Comparison of ENCODE assay signal across 18 cellular contexts in genomic region chr10:28619465-28619864, GRCh38.
"Had no signal": no experiment of that assay in that cellular context is flagged by ENCODE, and none has a peak within 500 bp of the region (broad histone marks: within the 10 kb centered on the region; RNA-seq: fewer than 3 reads in every experiment).

No MANE protein-coding gene starts in this region.

- H3K4me1 ChIP-seq: tibial artery, uterus had no signal

- H3K4me3 Mint-ChIP-seq: naive thymus-derived CD4-positive, alpha-beta T cell; nephron progenitor cell had no signal

- H3K27ac Mint-ChIP-seq: progenitor cell of endocrine pancreas had no signal

- H3K27me3 Mint-ChIP-seq: naive thymus-derived CD4-positive, alpha-beta T cell; progenitor cell of endocrine pancreas had no signal

- H3K36me3 ChIP-seq: ovary, uterus had no signal

- H3K4me1 Mint-ChIP-seq: nephron progenitor cell had no signal

- DNase-seq: cortex of kidney; dorsolateral prefrontal cortex; effector CD8-positive, alpha-beta T cell; heart right ventricle; hypothalamus; kidney glomerular epithelial cell; mammary epithelial cell; naive thymus-derived CD4-positive, alpha-beta T cell; nephron progenitor cell; ovary; right cardiac atrium; small intestine; stimulated activated CD4-positive, alpha-beta T cell treated with anti-CD3 and anti-CD28 coated beads, Interleukin-12 subunit alpha, Interleukin-12 subunit beta, amount 100 ng/mL, for 4 hours; stimulated activated naive CD4-positive, alpha-beta T cell treated with Interleukin-2 at 50 U/mL for 16 hours; tibial artery; upper lobe of left lung; uterus had no signal

- H3K4me3 ChIP-seq: dorsolateral prefrontal cortex, heart right ventricle, ovary, tibial artery, upper lobe of left lung, uterus had no signal

- ATAC-seq: heart right ventricle; naive thymus-derived CD4-positive, alpha-beta T cell had no signal

- H3K9me3 Mint-ChIP-seq: nephron progenitor cell had no signal

- H3K9me3 ChIP-seq: heart right ventricle, ovary, tibial artery, upper lobe of left lung, uterus had no signal

- H3K27ac ChIP-seq: dorsolateral prefrontal cortex, heart right ventricle, ovary, tibial artery, uterus had no signal

- H3K27me3 ChIP-seq: dorsolateral prefrontal cortex, heart right ventricle, ovary, tibial artery, upper lobe of left lung, uterus had no signal
